Comparison of ENCODE assay signal across 9 cellular contexts in the genomic region with DNA sequence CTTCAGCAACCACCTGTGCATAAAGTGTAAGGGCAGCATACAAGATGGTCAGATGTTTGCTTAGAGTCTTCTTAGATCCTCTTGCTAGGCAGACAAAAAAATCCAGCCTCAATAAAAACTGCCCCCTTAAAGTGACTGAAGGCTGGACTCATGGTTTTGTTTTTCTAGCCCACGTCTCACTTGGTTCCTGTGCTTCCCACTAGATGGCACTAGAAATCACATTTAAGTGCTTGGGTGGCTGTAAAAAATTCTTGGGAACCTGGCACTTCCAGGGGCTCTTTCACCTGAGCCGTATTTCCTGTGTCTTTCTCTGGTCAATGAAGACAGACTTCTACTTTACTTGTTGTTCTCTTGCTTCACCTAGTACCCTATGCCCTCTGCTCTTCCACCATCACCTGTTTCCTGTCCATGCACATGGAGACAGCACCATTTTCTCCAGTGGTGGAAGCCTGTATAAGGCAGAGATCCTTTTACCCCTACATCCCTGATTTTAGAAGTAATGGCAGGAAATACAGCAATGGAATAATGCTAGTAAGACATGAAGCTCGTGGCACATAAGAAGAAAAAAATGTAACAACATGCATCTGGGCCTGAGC. TPM values are rescaled to one million over a fixed set of nuclear protein-coding genes. Genes with fewer than 3 reads are reported as not detected.
DNase-seq lines count a peak whose midpoint lies in the region; ATAC-seq, FAIRE-seq and TF ChIP-seq lines count a peak whose summit lies in the region.
"Had no signal": no experiment of that assay in that cellular context is flagged by ENCODE, and none has a peak within 500 bp of the region (broad histone marks: within the 10 kb centered on the region; RNA-seq: fewer than 3 reads in every experiment).

No MANE protein-coding gene starts in this region.

- H2AFZ ChIP-seq in SU-DHL-6 (ENCODE audit: low read depth, low read length, severe bottlenecking): no peak overlapping the region

- POLR2A ChIA-PET in activated CD4-positive, alpha-beta memory T cell treated with anti-CD3 and anti-CD28 coated beads, Interleukin-2, amount 10 ng/mL, durations not matched to agents 7 days and 5 days (lab: Charles Lee): interaction anchor here (0.9 to 2.7 kb wide), 4 partner anchors 41 to 180 kb away, joined by 3 to 12 read pairs (median 3); partner anchors contain the start of gene VAMP4

- H3K9ac ChIP-seq in SU-DHL-6 (ENCODE audit: low read length): no peak overlapping the region

- peaks cover 6% of the 10 kb centered on the region for H3K4me1 Mint-ChIP-seq in activated CD4-positive, alpha-beta memory T cell treated with anti-CD3 and anti-CD28 coated beads, Interleukin-2, amount 10 ng/mL, durations not matched to agents 7 days and 5 days

- no peaks in the 10 kb centered on the region for H3K9me3 Mint-ChIP-seq in activated CD4-positive, alpha-beta memory T cell treated with anti-CD3 and anti-CD28 coated beads, Interleukin-2, amount 10 ng/mL, durations not matched to agents 7 days and 5 days
- H3K9me3 Mint-ChIP-seq: activated T-cell treated with anti-CD3 and anti-CD28 coated beads, Interleukin-2, amount 50 U/mL, for 4 hours had no signal

- H3K27me3 Mint-ChIP-seq in activated CD4-positive, alpha-beta memory T cell treated with anti-CD3 and anti-CD28 coated beads, Interleukin-2, amount 10 ng/mL, durations not matched to agents 7 days and 5 days: no peaks in the 10 kb centered on the region

- H3K27ac Mint-ChIP-seq in activated CD4-positive, alpha-beta memory T cell treated with anti-CD3 and anti-CD28 coated beads, Interleukin-2, amount 10 ng/mL, durations not matched to agents 7 days and 5 days: no peak overlapping the region

- no peak for ATAC-seq in GM18861 (IDR thresholded peaks at IDR 0.05; ENCODE audit: unreplicated experiment)

- CTCF ChIA-PET in activated CD4-positive, alpha-beta memory T cell treated with anti-CD3 and anti-CD28 coated beads, Interleukin-2, amount 10 ng/mL, durations not matched to agents 7 days and 5 days (lab: Charles Lee): interaction anchor here (1.0 to 8.5 kb wide), 18 partner anchors 10 to 201 kb away, joined by 3 to 122 read pairs (median 4); partner anchors contain the start of genes DNM3 and METTL13

- no peaks in the 10 kb centered on the region for H3K9me3 ChIP-seq in SU-DHL-6 (ENCODE audit: insufficient read depth, low read length)

- H3K4me3 ChIP-seq in NB4 (ENCODE audit: low read depth, low read length) (no peak overlapping the region), SU-DHL-6 (ENCODE audit: insufficient read depth, low read length, poor library complexity, severe bottlenecking) (no peak overlapping the region)

- H3K9me2 ChIP-seq in SU-DHL-6 (replicated peaks; ENCODE audit: insufficient read depth, low read length): no peaks in the 10 kb centered on the region

- no peaks in the 10 kb centered on the region for H3K36me3 ChIP-seq in SU-DHL-6 (ENCODE audit: low read length)

- TF ChIP-seq CTCF in NB4 (IDR thresholded peaks at IDR 0.05; ENCODE audit: low read depth, low read length) (peak; percentile 59), SU-DHL-6 (IDR thresholded peaks at IDR 0.05; ENCODE audit: insufficient read depth, low read length, poor library complexity, severe bottlenecking) (peak; percentile 6)

- no peak overlapping the region for H3K4me2 ChIP-seq in SU-DHL-6 (ENCODE audit: low read depth, low read length, poor library complexity, severe bottlenecking)

- no peak overlapping the region for H3K27ac ChIP-seq in SU-DHL-6 (ENCODE audit: low read depth, low read length)

- no peaks in the 10 kb centered on the region for H3K79me2 ChIP-seq in SU-DHL-6 (ENCODE audit: insufficient read depth, low read length)

- H3F3A ChIP-seq in SU-DHL-6 (ENCODE audit: insufficient read depth): no peaks in the 10 kb centered on the region

- peak; percentile 58 for DNase-seq in SIG-M5 treated with dmso at 0.1 percent for 504 hours (lab: John Stamatoyannopoulos, UW; ENCODE audit: unreplicated experiment)
- no peak for DNase-seq in SIG-M5 (lab: John Stamatoyannopoulos, UW)
- peak; percentile 44 for DNase-seq in NB4 (ENCODE audit: low read depth)
- peak; percentile 26 to 54 for DNase-seq in frontal cortex (ENCODE audit: low spot score in 2 of 2)
- peak; percentile 88 for DNase-seq in pons (ENCODE audit: low spot score)
- DNase-seq in activated CD4-positive, alpha-beta memory T cell treated with anti-CD3 and anti-CD28 coated beads, Interleukin-2, amount 10 ng/mL, durations not matched to agents 7 days and 5 days: no peak
- DNase-seq: activated T-cell treated with anti-CD3 and anti-CD28 coated beads, Interleukin-2, amount 50 U/mL, for 4 hours had no signal

- no peaks in the 10 kb centered on the region for H4K20me1 ChIP-seq in SU-DHL-6 (ENCODE audit: low read depth, low read length)

- H3K36me3 Mint-ChIP-seq in activated CD4-positive, alpha-beta memory T cell treated with anti-CD3 and anti-CD28 coated beads, Interleukin-2, amount 10 ng/mL, durations not matched to agents 7 days and 5 days (ENCODE audit: low read depth): peaks cover 15% of the 10 kb centered on the region

- no peak for TF ChIP-seq POLR2A in NB4 (IDR thresholded peaks at IDR 0.05; ENCODE audit: extremely low read depth, insufficient read length)

- H3K27me3 ChIP-seq in SU-DHL-6 (ENCODE audit: low read length): no peaks in the 10 kb centered on the region

- no peak overlapping the region for H3K4me3 Mint-ChIP-seq in activated CD4-positive, alpha-beta memory T cell treated with anti-CD3 and anti-CD28 coated beads, Interleukin-2, amount 10 ng/mL, durations not matched to agents 7 days and 5 days
- H3K4me3 Mint-ChIP-seq: activated T-cell treated with anti-CD3 and anti-CD28 coated beads, Interleukin-2, amount 50 U/mL, for 4 hours had no signal

- FAIRE-seq in frontal cortex (lab: Jason Lieb, UNC): no peak

RNA-seq across cellular contexts. Expression of gene METTL13, which starts 20.0 kb away (rescaled TPM):
- 23.2 TPM for total RNA-seq in frontal cortex
- total RNA-seq in activated CD4-positive, alpha-beta memory T cell treated with anti-CD3 and anti-CD28 coated beads, Interleukin-2, amount 10 ng/mL, durations not matched to agents 7 days and 5 days: 10 to 100 TPM; 42.9 to 44.5 TPM

RNA-seq across cellular contexts. Expression of gene DNM3, which starts 39.8 kb away (rescaled TPM):
- 76.2 TPM for total RNA-seq in frontal cortex
- 1 to 10 TPM; 2.0 to 2.2 TPM for total RNA-seq in activated CD4-positive, alpha-beta memory T cell treated with anti-CD3 and anti-CD28 coated beads, Interleukin-2, amount 10 ng/mL, durations not matched to agents 7 days and 5 days

RNA-seq across cellular contexts. Expression of gene VAMP4, which starts 59.6 kb away (rescaled TPM):
- 27.7 TPM for total RNA-seq in frontal cortex
- total RNA-seq in activated CD4-positive, alpha-beta memory T cell treated with anti-CD3 and anti-CD28 coated beads, Interleukin-2, amount 10 ng/mL, durations not matched to agents 7 days and 5 days: 10 to 100 TPM; 31.3 to 31.5 TPM

Comparison
In these comparisons a context has a peak if more than half of its experiments do, and no peak if none do; other contexts are left out.
1. DNase-seq: peak in SIG-M5 treated with dmso at 0.1 percent for 504 hours (single experiment), NB4 (single experiment), frontal cortex (2 of 2) and pons (single experiment); none in SIG-M5 (single experiment) and activated CD4-positive, alpha-beta memory T cell treated with anti-CD3 and anti-CD28 coated beads, Interleukin-2, amount 10 ng/mL, durations not matched to agents 7 days and 5 days (single experiment).
2. RNA of gene DNM3, which starts 39.8 kb away (total RNA-seq): 76.2 TPM in frontal cortex (single experiment); 2.0 to 2.2 TPM in activated CD4-positive, alpha-beta memory T cell treated with anti-CD3 and anti-CD28 coated beads, Interleukin-2, amount 10 ng/mL, durations not matched to agents 7 days and 5 days; every median in the first group is over 10 times any median in the second.